Comparison of ENCODE assay signal across 18 cellular contexts in the genomic region with DNA sequence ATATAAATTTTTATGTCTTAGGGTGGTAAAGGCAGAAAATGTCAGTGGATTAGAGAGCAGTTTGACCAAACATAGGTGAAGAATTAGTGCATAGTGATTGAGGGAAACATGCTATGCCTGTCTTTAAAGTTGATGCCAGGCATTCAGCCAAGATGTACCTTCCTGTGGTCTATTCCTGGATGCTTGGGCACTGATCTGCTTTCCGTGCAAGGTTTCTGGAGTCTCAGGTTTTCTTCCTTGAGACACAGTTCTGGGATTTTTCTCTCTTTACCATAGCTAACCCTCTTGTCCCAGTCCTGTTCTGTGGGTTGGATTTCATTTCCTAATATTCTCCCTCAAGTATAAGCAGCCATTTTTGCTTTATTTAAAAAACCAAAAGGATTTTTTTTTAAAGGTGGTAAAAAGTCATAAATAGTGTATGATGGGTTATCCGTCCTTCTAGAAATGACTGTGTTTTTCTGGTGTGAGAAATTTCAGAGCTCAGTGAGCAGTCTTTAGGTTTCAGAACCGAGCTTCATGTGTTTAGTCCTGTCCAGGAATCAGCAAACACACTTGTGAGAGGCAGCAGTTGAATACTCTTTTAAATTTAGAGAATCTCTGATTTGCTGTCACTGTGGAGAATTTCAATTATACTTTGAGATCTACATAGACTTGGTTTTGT. TPM values are rescaled to one million over a fixed set of nuclear protein-coding genes. Genes with fewer than 3 reads are reported as not detected.
DNase-seq lines count a peak whose midpoint lies in the region; ATAC-seq and TF ChIP-seq lines count a peak whose summit lies in the region.
"Had no signal": no experiment of that assay in that cellular context is flagged by ENCODE, and none has a peak within 500 bp of the region (broad histone marks: within the 10 kb centered on the region; RNA-seq: fewer than 3 reads in every experiment).

No MANE protein-coding gene starts in this region.

- intact Hi-C loops in head of caudate nucleus (cut with DNase I) (no loop called here), right cardiac atrium (cut with DNase I) (no loop called here)

- H3K27ac ChIP-seq in gastroesophageal sphincter = no peak overlapping the region
- H3K27ac ChIP-seq in right cardiac atrium (ENCODE audit: low read length) = no peak overlapping the region
- H3K27ac ChIP-seq: coronary artery, SJSA1 had no signal

- TF ChIP-seq EP300 in gastroesophageal sphincter (IDR thresholded peaks at IDR 0.05) = no peak

- TF ChIP-seq CTCF in gastroesophageal sphincter (IDR thresholded peaks at IDR 0.05) = no peak

- H3K27me3 ChIP-seq in gastroesophageal sphincter (no peaks in the 10 kb centered on the region), right cardiac atrium (ENCODE audit: control insufficient read depth, insufficient read depth) (no peaks in the 10 kb centered on the region)
- H3K27me3 ChIP-seq: SJSA1 had no signal

- WGBS in gastroesophageal sphincter (ENCODE audit: low coverage in 1 of 2), 2 donors = 80 to 86% methylated on average over 3 of the region's 3 CpGs
- WGBS in right cardiac atrium = 81% methylated on average over 3 of the region's 3 CpGs

- peak; percentile 92 for ATAC-seq in GM18868 (IDR thresholded peaks at IDR 0.05; ENCODE audit: unreplicated experiment)
- ATAC-seq in HG02852 (IDR thresholded peaks at IDR 0.05; ENCODE audit: unreplicated experiment) = peak; percentile 76
- peak; percentile 34; the same call in 1 of the 3 replicates for ATAC-seq in SK-N-SH treated with all-trans-retinoic acid at 6 μM for 48 hours
- ATAC-seq in gastroesophageal sphincter = no peak
- no peak for ATAC-seq in HG02678 (IDR thresholded peaks at IDR 0.05; ENCODE audit: unreplicated experiment)
- ATAC-seq in right cardiac atrium = no peak
- ATAC-seq: K562 had no signal

- peak; percentile 17 for DNase-seq in Daoy (ENCODE audit: low read depth)
- no peak for DNase-seq in head of caudate nucleus
- DNase-seq in right cardiac atrium = no peak
- DNase-seq: activated CD4-positive, alpha-beta T cell treated with anti-CD3 and anti-CD28 coated beads, Interleukin-2, amount 50 U/mL, for 4 hours; activated T-cell treated with anti-CD3 and anti-CD28 coated beads, Interleukin-2, amount 50 U/mL, for 48 hours; CD8-positive, alpha-beta memory T cell; glutamatergic neuron; NCI-H1092; NCI-H2227 treated with DMSO at 0.1 percent for 48 hours; retina had no signal

- H3K9me3 ChIP-seq in gastroesophageal sphincter = no peaks in the 10 kb centered on the region
- H3K9me3 ChIP-seq in right cardiac atrium (ENCODE audit: control insufficient read depth, low read length) = no peaks in the 10 kb centered on the region
- H3K9me3 ChIP-seq: SJSA1 had no signal

- H3K4me3 ChIP-seq in gastroesophageal sphincter = no peak overlapping the region
- H3K4me3 ChIP-seq in right cardiac atrium (ENCODE audit: low read length) = no peak overlapping the region
- H3K4me3 ChIP-seq: coronary artery, K562, SJSA1 had no signal

- no peak for TF ChIP-seq POLR2A in gastroesophageal sphincter (IDR thresholded peaks at IDR 0.05)

- peaks cover 0 to 72% of the 10 kb centered on the region in 2 donors for H3K36me3 ChIP-seq in gastroesophageal sphincter

- H3K4me1 ChIP-seq in gastroesophageal sphincter (no peaks in the 10 kb centered on the region), right cardiac atrium (ENCODE audit: control insufficient read depth, insufficient read depth, low read length) (no peaks in the 10 kb centered on the region)

TF ChIP-seq in SK-N-SH treated with all-trans-retinoic acid at 6 μM for 48 hours, 23 proteins besides CTCF, POLR2A, EP300 and RAD21:
- TF ChIP-seq ZC3H10 (CRISPR knock-in tag; IDR thresholded peaks at IDR 0.05) (no peak), ZNF70 (CRISPR knock-in tag; IDR thresholded peaks at IDR 0.05) (no peak), RARB (CRISPR knock-in tag; IDR thresholded peaks at IDR 0.05) (no peak), ISL1 (CRISPR knock-in tag; IDR thresholded peaks at IDR 0.05) (no peak), ZFP3 (CRISPR knock-in tag; IDR thresholded peaks at IDR 0.05) (no peak), ZNF8 (CRISPR knock-in tag; IDR thresholded peaks at IDR 0.05) (no peak), TOX (CRISPR knock-in tag; IDR thresholded peaks at IDR 0.05; ENCODE audit: borderline replicate concordance) (no peak), ESRRG (CRISPR knock-in tag; IDR thresholded peaks at IDR 0.05) (no peak), ARNTL (CRISPR knock-in tag; IDR thresholded peaks at IDR 0.05; ENCODE audit: borderline replicate concordance, low read depth) (no peak)
- TF ChIP-seq, protein P1, sequence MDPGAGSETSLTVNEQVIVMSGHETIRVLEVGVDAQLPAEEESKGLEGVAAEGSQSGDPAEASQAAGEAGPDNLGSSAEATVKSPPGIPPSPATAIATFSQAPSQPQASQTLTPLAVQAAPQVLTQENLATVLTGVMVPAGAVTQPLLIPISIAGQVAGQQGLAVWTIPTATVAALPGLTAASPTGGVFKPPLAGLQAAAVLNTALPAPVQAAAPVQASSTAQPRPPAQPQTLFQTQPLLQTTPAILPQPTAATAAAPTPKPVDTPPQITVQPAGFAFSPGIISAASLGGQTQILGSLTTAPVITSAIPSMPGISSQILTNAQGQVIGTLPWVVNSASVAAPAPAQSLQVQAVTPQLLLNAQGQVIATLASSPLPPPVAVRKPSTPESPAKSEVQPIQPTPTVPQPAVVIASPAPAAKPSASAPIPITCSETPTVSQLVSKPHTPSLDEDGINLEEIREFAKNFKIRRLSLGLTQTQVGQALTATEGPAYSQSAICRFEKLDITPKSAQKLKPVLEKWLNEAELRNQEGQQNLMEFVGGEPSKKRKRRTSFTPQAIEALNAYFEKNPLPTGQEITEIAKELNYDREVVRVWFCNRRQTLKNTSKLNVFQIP (CRISPR knock-in tag; IDR thresholded peaks at IDR 0.05; ENCODE audit: borderline replicate concordance, low read depth) = no peak
- TF ChIP-seq, protein P2, sequence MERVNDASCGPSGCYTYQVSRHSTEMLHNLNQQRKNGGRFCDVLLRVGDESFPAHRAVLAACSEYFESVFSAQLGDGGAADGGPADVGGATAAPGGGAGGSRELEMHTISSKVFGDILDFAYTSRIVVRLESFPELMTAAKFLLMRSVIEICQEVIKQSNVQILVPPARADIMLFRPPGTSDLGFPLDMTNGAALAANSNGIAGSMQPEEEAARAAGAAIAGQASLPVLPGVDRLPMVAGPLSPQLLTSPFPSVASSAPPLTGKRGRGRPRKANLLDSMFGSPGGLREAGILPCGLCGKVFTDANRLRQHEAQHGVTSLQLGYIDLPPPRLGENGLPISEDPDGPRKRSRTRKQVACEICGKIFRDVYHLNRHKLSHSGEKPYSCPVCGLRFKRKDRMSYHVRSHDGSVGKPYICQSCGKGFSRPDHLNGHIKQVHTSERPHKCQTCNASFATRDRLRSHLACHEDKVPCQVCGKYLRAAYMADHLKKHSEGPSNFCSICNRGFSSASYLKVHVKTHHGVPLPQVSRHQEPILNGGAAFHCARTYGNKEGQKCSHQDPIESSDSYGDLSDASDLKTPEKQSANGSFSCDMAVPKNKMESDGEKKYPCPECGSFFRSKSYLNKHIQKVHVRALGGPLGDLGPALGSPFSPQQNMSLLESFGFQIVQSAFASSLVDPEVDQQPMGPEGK (CRISPR knock-in tag; IDR thresholded peaks at IDR 0.05; ENCODE audit: borderline replicate concordance) = no peak

RNA-seq across cellular contexts. Expression of a gene that starts 43.0 kb away (rescaled TPM):
- total RNA-seq in Daoy (2014; rRNA removed; shearing (Covaris generic)) = 10.2 and 12.3 TPM in 2 replicates
- total RNA-seq in gastroesophageal sphincter (100 to 1,000 TPM; 168 to 365 (median 242) TPM), right cardiac atrium (100 to 1,000 TPM in 3 of 4 donors, 10 to 100 TPM in 1; 90.8 to 138 (median 119) TPM)
- 88.3 TPM for polyA plus RNA-seq in right cardiac atrium

RNA-seq across cellular contexts. Expression of a gene that starts 45.3 kb away (rescaled TPM):
- total RNA-seq in Daoy (2014; rRNA removed; shearing (Covaris generic)) = 10.7 and 15.4 TPM in 2 replicates
- 10 to 100 TPM; 14.2 to 21.4 (median 18.6) TPM for total RNA-seq in gastroesophageal sphincter
- total RNA-seq in right cardiac atrium = 10 to 100 TPM in 2 of 4 donors, 1 to 10 TPM in 2; 6.5 to 12.1 (median 9.7) TPM
- polyA plus RNA-seq in right cardiac atrium = 2.9 TPM

RNA-seq across cellular contexts. Expression of a gene that starts 45.5 kb away (rescaled TPM):
- 17.1 and 20.2 TPM in 2 replicates for total RNA-seq in Daoy (2014; rRNA removed; shearing (Covaris generic))
- total RNA-seq in gastroesophageal sphincter = 10 to 100 TPM; 28.6 to 44.0 (median 37.3) TPM
- total RNA-seq in right cardiac atrium = 10 to 100 TPM; 12.2 to 16.4 (median 13.6) TPM
- polyA plus RNA-seq in right cardiac atrium = 5.3 TPM

Comparison
In these comparisons a context has a peak if more than half of its experiments do, and no peak if none do; other contexts are left out.
1. ATAC-seq: peak in GM18868 (single experiment), HG02852 (single experiment) and SK-N-SH treated with all-trans-retinoic acid at 6 μM for 48 hours (single experiment); none in gastroesophageal sphincter (single experiment), HG02678 (single experiment) and right cardiac atrium (0 of 2).